Comparison of ENCODE assay signal across 8 cellular contexts in the genomic region with DNA sequence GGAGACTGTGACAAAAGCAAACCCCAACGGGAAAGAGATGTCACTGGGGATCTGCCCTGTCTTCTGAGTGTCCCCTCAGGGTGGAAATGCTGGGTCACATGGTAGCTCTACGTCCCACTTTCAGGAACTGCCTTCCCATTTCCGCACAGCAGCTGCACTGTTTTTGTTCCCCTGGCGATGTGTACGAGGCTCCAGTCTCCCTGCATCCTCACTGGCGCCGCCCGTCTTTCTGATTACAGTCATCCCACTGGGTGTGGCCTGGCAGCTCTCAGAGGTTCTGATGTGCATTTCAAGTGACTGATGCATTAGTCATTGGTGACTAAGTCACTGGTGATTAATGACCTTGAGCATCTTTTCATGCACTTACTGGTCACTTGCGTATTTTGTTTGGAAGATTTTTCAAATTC. TPM values are rescaled to one million over a fixed set of nuclear protein-coding genes. Genes with fewer than 3 reads are reported as not detected.
DNase-seq lines count a peak whose midpoint lies in the region; TF ChIP-seq lines count a peak whose summit lies in the region.

No MANE protein-coding gene starts in this region.

- 0 out of 2 replicates have a peak, but pooled peaks cover 12% of the 10 kb centered on the region for H4K20me1 ChIP-seq in Karpas-422 (ENCODE audit: insufficient read depth, low read depth, low read length)

- no peak overlapping the region for H3K4me2 ChIP-seq in Karpas-422 (ENCODE audit: low read depth, low read length, poor library complexity, severe bottlenecking)

- no peaks in the 10 kb centered on the region for H3K9me3 ChIP-seq in vagina
- H3K9me3 ChIP-seq in Karpas-422 (ENCODE audit: low read length), result no peaks in the 10 kb centered on the region

- TF ChIP-seq CTCF in osteocyte (IDR thresholded peaks at IDR 0.05) (peak; percentile 25), vagina (IDR thresholded peaks at IDR 0.05) (no peak)

- peak overlapping the region; percentile 76 for H3K27ac ChIP-seq in vagina
- no peak overlapping the region for H3K27ac ChIP-seq in Karpas-422 (ENCODE audit: low read length)

- peak overlapping the region; percentile 97 for H3K27ac Mint-ChIP-seq in osteocyte (ENCODE audit: unreplicated experiment)

- intact Hi-C loops in vagina (cut with DNase I), result no loop called here

- H3K36me3 ChIP-seq in vagina, result peaks cover 0 to 32% of the 10 kb centered on the region in 2 donors
- H3K36me3 ChIP-seq in Karpas-422 (ENCODE audit: insufficient read depth, low read length), result peaks cover 58% of the 10 kb centered on the region

- peaks cover 76% of the 10 kb centered on the region for H3K4me1 Mint-ChIP-seq in osteocyte (ENCODE audit: unreplicated experiment)

- no peak overlapping the region for H2AFZ ChIP-seq in Karpas-422 (ENCODE audit: low read length)

- peak overlapping the region; percentile 61 for H3K4me3 Mint-ChIP-seq in osteocyte (ENCODE audit: unreplicated experiment)

- peak in 1 of 2 donors; percentile 7 for TF ChIP-seq POLR2A in vagina (IDR thresholded peaks at IDR 0.05)

- H3K27me3 ChIP-seq in vagina (no peaks in the 10 kb centered on the region), Karpas-422 (ENCODE audit: low read length) (no peaks in the 10 kb centered on the region)

- H3K27me3 Mint-ChIP-seq in osteocyte (ENCODE audit: unreplicated experiment), result no peaks in the 10 kb centered on the region

- H3K4me1 ChIP-seq in vagina (no peaks in the 10 kb centered on the region), Karpas-422 (ENCODE audit: low read length) (no peaks in the 10 kb centered on the region)

- H3K79me2 ChIP-seq in Karpas-422 (ENCODE audit: low read length), result peaks cover 22% of the 10 kb centered on the region

- no peaks in the 10 kb centered on the region for H3K9me2 ChIP-seq in Karpas-422 (replicated peaks; ENCODE audit: insufficient read depth, low read length)

- H3K36me3 Mint-ChIP-seq in osteocyte (ENCODE audit: unreplicated experiment), result peaks cover 26% of the 10 kb centered on the region

- no peak overlapping the region for H3K9ac ChIP-seq in Karpas-422 (ENCODE audit: low read length)

- no peaks in the 10 kb centered on the region for H3K9me3 Mint-ChIP-seq in osteocyte (ENCODE audit: unreplicated experiment)

- H3K4me3 ChIP-seq in vagina (peak overlapping the region in 1 of 2 donors; percentile 14), Karpas-422 (ENCODE audit: low read length) (no peak overlapping the region)

- peak; percentile 68 for DNase-seq in stimulated activated naive CD4-positive, alpha-beta T cell treated with Interleukin-2 at 50 U/mL for 16 hours (lab: John Stamatoyannopoulos, UW)
- no peak for DNase-seq in stimulated activated naive CD4-positive, alpha-beta T cell (lab: John Stamatoyannopoulos, UW)
- DNase-seq in activated CD4-positive, alpha-beta T cell treated with anti-CD3 and anti-CD28 coated beads, Interleukin-2, amount 50 U/mL, for 4 hours, result peak; percentile 53 to 56
- DNase-seq in fibroblast of gingiva (ENCODE audit: low read depth) (peak; percentile 99), osteocyte (ENCODE audit: extremely low spot score, unreplicated experiment) (peak; percentile 95), vagina (ENCODE audit: extremely low spot score in 2 of 2) (peak in 1 of 2 donors; percentile 96), RPMI8226 (no peak), Karpas-422 (no peak)

RNA-seq across cellular contexts. Expression of a gene that starts 21.2 kb away (rescaled TPM):
- total RNA-seq in osteocyte, result 47.9 and 48.1 TPM in 2 replicates
- 44.9 TPM for total RNA-seq in vagina
- total RNA-seq in Karpas-422 (2014; rRNA removed; shearing (Covaris generic); ENCODE audit: low replicate concordance), result 85.0 and 114 TPM in 2 replicates

RNA-seq across cellular contexts. Expression of a gene that starts 22.1 kb away (rescaled TPM):
- total RNA-seq in osteocyte (76.7 and 77.3 TPM in 2 replicates), vagina (110 TPM)
- total RNA-seq in Karpas-422 (2014; rRNA removed; shearing (Covaris generic); ENCODE audit: low replicate concordance), result 97.0 and 97.1 TPM in 2 replicates

RNA-seq across cellular contexts. Expression of a gene that starts 28.8 kb away (rescaled TPM):
- not detected in 2 replicates for total RNA-seq in osteocyte
- not detected for total RNA-seq in vagina
- total RNA-seq in Karpas-422 (2014; rRNA removed; shearing (Covaris generic); ENCODE audit: low replicate concordance), result not detected in 2 replicates

Comparison
In these comparisons a context has a peak if more than half of its experiments do, and no peak if none do; other contexts are left out.
1. DNase-seq: peak in stimulated activated naive CD4-positive, alpha-beta T cell treated with Interleukin-2 at 50 U/mL for 16 hours (single experiment), activated CD4-positive, alpha-beta T cell treated with anti-CD3 and anti-CD28 coated beads, Interleukin-2, amount 50 U/mL, for 4 hours (2 of 2), fibroblast of gingiva (single experiment) and osteocyte (single experiment); none in stimulated activated naive CD4-positive, alpha-beta T cell (0 of 6), RPMI8226 (single experiment) and Karpas-422 (single experiment).